ENCODE assay signal across 8 cellular contexts in the genomic region with DNA sequence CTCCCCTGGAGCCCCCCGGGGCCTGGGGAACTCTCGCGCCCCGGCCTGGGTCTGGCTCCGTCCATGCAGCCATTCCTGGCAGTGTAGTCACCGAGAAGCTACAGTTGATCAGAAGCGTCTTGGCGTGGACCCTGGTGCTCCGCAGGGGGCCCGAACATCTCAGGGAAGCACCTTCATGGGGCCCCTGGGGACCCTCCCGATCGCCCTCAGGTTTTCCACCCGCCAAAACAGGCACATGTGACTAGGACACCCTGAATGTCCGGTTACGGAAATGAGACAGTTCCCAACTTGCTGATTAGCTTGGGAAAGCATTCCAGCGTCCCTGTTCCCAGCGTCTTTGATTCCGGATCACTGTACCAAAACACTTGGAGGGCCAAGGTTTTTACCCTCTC. TPM values are rescaled to one million over a fixed set of nuclear protein-coding genes. Genes with fewer than 3 reads are reported as not detected.
A peak's percentile ranks its signal among the peaks of the same experiment; 100 is the strongest.
DNase-seq lines count a peak whose midpoint lies in the region; ATAC-seq, FAIRE-seq and TF ChIP-seq lines count a peak whose summit lies in the region.

No MANE protein-coding gene starts in this region.

- no peak overlapping the region for H4K5ac ChIP-seq in H1 (ENCODE audit: insufficient read length, low read depth, low read length)

- no peak overlapping the region for H2BK15ac ChIP-seq in H1 (ENCODE audit: low read length)

- H3K4me3 Mint-ChIP-seq in T-helper 17 cell = peak overlapping the region; percentile 94

- no peak for TF ChIP-seq EP300 in H1 (IDR thresholded peaks at IDR 0.05; ENCODE audit: borderline replicate concordance in 1 of 2, low read depth in 2 of 2, low read length in 2 of 2)
- TF ChIP-seq EP300 in suprapubic skin (IDR thresholded peaks at IDR 0.05) = no peak

- H3K4me1 ChIP-seq in H1 (replicated peaks in 1 of 4; ENCODE audit: control insufficient read depth in 3 of 4, insufficient read depth in 4 of 4, low read length in 3 of 4) (peaks cover 0 to 3% (median 0%) of the 10 kb centered on the region in 4 experiments; a peak in 2 of 7 replicates), suprapubic skin (peaks cover 12% of the 10 kb centered on the region)

- H3K18ac ChIP-seq in H1 (ENCODE audit: extremely low read depth, low read length) = no peak overlapping the region

- H3K4me3 ChIP-seq in H1 (ENCODE audit: extremely low read depth in 1 of 4, insufficient read depth in 2 of 4, low read depth in 3 of 4, low read length in 4 of 4) (peak overlapping the region; percentile 25 to 70 (median 68)), suprapubic skin (peak overlapping the region; percentile 85)

- no peak overlapping the region for H2BK120ac ChIP-seq in H1 (replicated peaks; ENCODE audit: low read depth, low read length)

- H3K36me3 Mint-ChIP-seq in T-helper 17 cell (ENCODE audit: low read depth) = peaks cover 2% of the 10 kb centered on the region

- H3K27ac ChIP-seq in C4-2B (peak overlapping the region; percentile 91), H1 (ENCODE audit: low read depth, low read length) (peak overlapping the region; percentile 21; the same call in 1 of the 2 replicates), suprapubic skin (peak overlapping the region; percentile 95)

- no peak for FAIRE-seq in H1 (lab: Jason Lieb, UNC)

- H3K79me1 ChIP-seq in H1 (ENCODE audit: low read depth, low read length) = no peaks in the 10 kb centered on the region

- no peaks in the 10 kb centered on the region for H3K27me3 ChIP-seq in H1 (replicated peaks in 1 of 4; ENCODE audit: control insufficient read depth in 3 of 4, extremely low read depth in 1 of 4, insufficient read depth in 3 of 4, low read length in 3 of 4)
- H3K27me3 ChIP-seq in suprapubic skin = no peaks in the 10 kb centered on the region

- POLR2A ChIA-PET in H1 (lab: Charles Lee; ENCODE audit: partially characterized antibody) = interaction anchor here (1.1 to 2.1 kb wide), 2 partner anchors 10 to 21 kb away, joined by 5 to 6 read pairs; a partner anchor contains a TSS

- peak overlapping the region; percentile 73 for H2AFZ ChIP-seq in H1 (ENCODE audit: low read length)

- no peak overlapping the region for H3K14ac ChIP-seq in H1 (ENCODE audit: insufficient read length)

- peak; percentile 11 for DNase-seq in GM19238 (ENCODE audit: insufficient read length, low spot score)
- peak in 1 of 3 donors; percentile 12 for DNase-seq in T-helper 17 cell
- peak in 1 of 2 experiments; percentile 47 for DNase-seq in H1 (ENCODE audit: low read depth in 1 of 2, low spot score in 2 of 2)
- DNase-seq in mesenteric fat pad (ENCODE audit: low spot score) = peak; percentile 90
- DNase-seq in suprapubic skin (ENCODE audit: low spot score in 2 of 2) = peak; percentile 73 to 80
- no peak for DNase-seq in KG1 (lab: John Stamatoyannopoulos, UW)

- H3K9ac ChIP-seq in H1 (replicated peaks in 1 of 4; ENCODE audit: extremely low read depth in 1 of 4, low read depth in 3 of 4, low read length in 3 of 4) = peak overlapping the region in 3 of 4 experiments; percentile 35 to 70 (median 63); a peak in 3 of 7 replicates

- H3K27ac Mint-ChIP-seq in T-helper 17 cell = peak overlapping the region; percentile 98

- H3K9me3 ChIP-seq in T-helper 17 cell (ENCODE audit: control insufficient read depth, low read length, poor library complexity, severe bottlenecking) (no peaks in the 10 kb centered on the region), H1 (ENCODE audit: insufficient read depth in 2 of 2, low read depth in 1 of 2, low read length in 1 of 2) (no peaks in the 10 kb centered on the region), suprapubic skin (no peaks in the 10 kb centered on the region)

- H2BK20ac ChIP-seq in H1 (ENCODE audit: low read length) = no peak overlapping the region

- peaks cover 17% of the 10 kb centered on the region for H3K4me1 Mint-ChIP-seq in T-helper 17 cell

- CTCF ChIA-PET in H1 (lab: Charles Lee; ENCODE audit: partially characterized antibody) = interaction anchor here (0.5 to 2.0 kb wide), 5 partner anchors 16 to 131 kb away, joined by 3 to 17 read pairs (median 4); no protein-coding TSS in a partner anchor

- no peak overlapping the region for H2BK12ac ChIP-seq in H1 (ENCODE audit: low read depth, low read length)

- TF ChIP-seq RAD21 in H1 (IDR thresholded peaks at IDR 0.05 in 1 of 2, conservative IDR thresholded peaks at IDR 0.05 in 1 of 2; ENCODE audit: low read depth in 2 of 2, low read length in 2 of 2) = no peak

- no peak overlapping the region for H3K56ac ChIP-seq in H1 (replicated peaks; ENCODE audit: insufficient read length, low read depth, low read length)

- H3K23ac ChIP-seq in H1 (ENCODE audit: insufficient read length) = no peak overlapping the region

- ATAC-seq in HG03521 (IDR thresholded peaks at IDR 0.05; ENCODE audit: unreplicated experiment) = peak; percentile 28
- no peak for ATAC-seq in T-helper 17 cell

- H4K20me1 ChIP-seq in H1 (replicated peaks in 1 of 2; ENCODE audit: control insufficient read depth in 1 of 2, insufficient read depth in 2 of 2, low read length in 2 of 2) = no peaks in the 10 kb centered on the region

- peak overlapping the region; percentile 95 for H4K8ac ChIP-seq in H1 (ENCODE audit: extremely low read depth, insufficient read depth, low read length)

- H3K4me2 ChIP-seq in H1 (ENCODE audit: insufficient read depth in 1 of 2, low read depth in 2 of 2, low read length in 2 of 2) = peak overlapping the region; percentile 42 to 79

- no peak overlapping the region for H4K91ac ChIP-seq in H1 (replicated peaks; ENCODE audit: insufficient read length, low read length)

- no peak overlapping the region for H2AK5ac ChIP-seq in H1 (ENCODE audit: low read depth, low read length)

- H3K27me3 Mint-ChIP-seq in T-helper 17 cell = no peaks in the 10 kb centered on the region

- peaks cover 3% of the 10 kb centered on the region; the same call in 1 of the 2 replicates for H3K23me2 ChIP-seq in H1 (ENCODE audit: low read depth, low read length)

- TF ChIP-seq POLR2A in H1 (IDR thresholded peaks at IDR 0.05; ENCODE audit: control extremely low read depth in 1 of 2, low read depth in 2 of 2, low read length in 2 of 2) (no peak; a peak in 1 of 3 replicates), suprapubic skin (IDR thresholded peaks at IDR 0.05) (no peak)

- H3K4ac ChIP-seq in H1 (replicated peaks; ENCODE audit: insufficient read length, low read depth, low read length) = no peak overlapping the region

- H3K36me3 ChIP-seq in H1 (ENCODE audit: control insufficient read depth in 2 of 4, insufficient read depth in 4 of 4, low read length in 3 of 4) = peaks cover 0 to 3% (median 0%) of the 10 kb centered on the region in 4 experiments; a peak in 1 of 8 replicates
- peaks cover 3% of the 10 kb centered on the region for H3K36me3 ChIP-seq in suprapubic skin

- TF ChIP-seq CTCF in C4-2B (conservative IDR thresholded peaks at IDR 0.05) (no peak), H1 (IDR thresholded peaks at IDR 0.05; ENCODE audit: control extremely low read depth in 1 of 3, insufficient read depth in 1 of 3, low read depth in 1 of 3, low read length in 3 of 3) (no peak), suprapubic skin (IDR thresholded peaks at IDR 0.05) (no peak)

- H3K79me2 ChIP-seq in H1 (ENCODE audit: control insufficient read depth in 1 of 2, insufficient read depth in 2 of 2, low read length in 2 of 2) = no peaks in the 10 kb centered on the region

- WGBS in H1 (ENCODE audit: extremely low coverage in 1 of 2, insufficient coverage in 1 of 2, insufficient read length in 1 of 2, insufficient replicate concordance in 2 of 2, low coverage in 1 of 2, low lambda C conversion rate in 2 of 2, missing lambda C conversion rate in 1 of 2), 2 experiments = 57% methylated on average over 18 of the region's 18 CpGs; no CpG with 5 or more reads in 1 of the 2 experiments
- WGBS in suprapubic skin = 0% methylated on average over 5 of the region's 18 CpGs

- no peak overlapping the region for H2BK5ac ChIP-seq in H1 (ENCODE audit: low read depth, low read length)

TF ChIP-seq in H1, 55 proteins besides CTCF, POLR2A, EP300 and RAD21 (continues in another document):
- no peak for TF ChIP-seq ZNF274 (IDR thresholded peaks at IDR 0.05; ENCODE audit: borderline replicate concordance, extremely low read depth, low read length)

RNA-seq across cellular contexts. Expression of a gene that starts 0.5 kb away (rescaled TPM):
- 10 to 100 TPM; 10.5 to 10.8 TPM for total RNA-seq in T-helper 17 cell
- 0.57 and 0.88 TPM in 2 replicates for total RNA-seq in H1 (2021; fragmentation: NEBNext Ultra II Directional; extraction: Animal tissue kit (Norgen Biotek cat#: 25700))
- polyA plus RNA-seq in H1 (2011; rRNA removed) = 0.44 and 0.60 TPM in 2 replicates
- polyA plus RNA-seq in H1 (2011; cell fraction: cytosol; rRNA removed) = 0.59 TPM
- 0.29 TPM for polyA plus RNA-seq in H1 (2011; cell fraction: nucleus; rRNA removed)
- polyA plus RNA-seq in H1 (2012, experiment 1 of 2) = 0.46 to 1.2 TPM (median 0.51 TPM) in 4 replicates
- 0.31 TPM for polyA plus RNA-seq in H1 (2012, experiment 2 of 2)
- 0.77 TPM for polyA plus RNA-seq in H1 (2013, experiment 1 of 2)
- 1.0 TPM for polyA plus RNA-seq in H1 (2013, experiment 2 of 2)
- polyA minus RNA-seq in H1 (2011; rRNA and poly(A)+ RNA removed) = 0.19 and 0.27 TPM in 2 replicates
- not detected for polyA minus RNA-seq in H1 (2011; cell fraction: cytosol; rRNA and poly(A)+ RNA removed)
- polyA minus RNA-seq in H1 (2011; cell fraction: nucleus; rRNA and poly(A)+ RNA removed) = 1.2 TPM
- total RNA-seq in mesenteric fat pad = 11.2 TPM
- 10 to 100 TPM in 1 of 4 donors, 1 to 10 TPM in 3; 8.7 to 16.4 (median 9.9) TPM for total RNA-seq in suprapubic skin

RNA-seq across cellular contexts. Expression of a gene that starts 21.4 kb away (rescaled TPM):
- total RNA-seq in T-helper 17 cell (10 to 100 TPM; 13.5 to 13.8 TPM), mesenteric fat pad (30.6 TPM), suprapubic skin (10 to 100 TPM; 10.6 to 20.9 (median 16.9) TPM)
- total RNA-seq in H1 (2021; fragmentation: NEBNext Ultra II Directional; extraction: Animal tissue kit (Norgen Biotek cat#: 25700)) = 33.4 and 35.1 TPM in 2 replicates
- 12.6 and 20.6 TPM in 2 replicates for polyA plus RNA-seq in H1 (2011; rRNA removed)
- 18.9 TPM for polyA plus RNA-seq in H1 (2011; cell fraction: cytosol; rRNA removed)
- 4.5 TPM for polyA plus RNA-seq in H1 (2011; cell fraction: nucleus; rRNA removed)
- polyA plus RNA-seq in H1 (2012, experiment 1 of 2) = 6.4 to 18.1 TPM (median 9.1 TPM) in 4 replicates
- polyA plus RNA-seq in H1 (2012, experiment 2 of 2) = 2.6 TPM
- polyA plus RNA-seq in H1 (2013, experiment 1 of 2) = 16.3 TPM
- polyA plus RNA-seq in H1 (2013, experiment 2 of 2) = 16.8 TPM
- polyA minus RNA-seq in H1 (2011; rRNA and poly(A)+ RNA removed) = 25.4 and 25.5 TPM in 2 replicates
- polyA minus RNA-seq in H1 (2011; cell fraction: cytosol; rRNA and poly(A)+ RNA removed) = 10.9 TPM
- polyA minus RNA-seq in H1 (2011; cell fraction: nucleus; rRNA and poly(A)+ RNA removed) = 13.1 TPM

RNA-seq across cellular contexts. Expression of a gene that starts 55.3 kb away (rescaled TPM):
- 10 to 100 TPM; 24.4 to 26.5 TPM for total RNA-seq in T-helper 17 cell
- total RNA-seq in H1 (2021; fragmentation: NEBNext Ultra II Directional; extraction: Animal tissue kit (Norgen Biotek cat#: 25700)) = 25.8 and 28.2 TPM in 2 replicates
- polyA plus RNA-seq in H1 (2011; rRNA removed) = 5.2 and 10.1 TPM in 2 replicates
- polyA plus RNA-seq in H1 (2011; cell fraction: cytosol; rRNA removed) = 11.8 TPM
- 8.4 TPM for polyA plus RNA-seq in H1 (2011; cell fraction: nucleus; rRNA removed)
- polyA plus RNA-seq in H1 (2012, experiment 1 of 2) = 24.7 to 39.8 TPM (median 25.8 TPM) in 4 replicates
- polyA plus RNA-seq in H1 (2012, experiment 2 of 2) = 2.2 TPM
- polyA plus RNA-seq in H1 (2013, experiment 1 of 2) = 13.5 TPM
- 13.7 TPM for polyA plus RNA-seq in H1 (2013, experiment 2 of 2)
- polyA minus RNA-seq in H1 (2011; rRNA and poly(A)+ RNA removed) = 13.0 and 20.7 TPM in 2 replicates
- 13.1 TPM for polyA minus RNA-seq in H1 (2011; cell fraction: cytosol; rRNA and poly(A)+ RNA removed)
- polyA minus RNA-seq in H1 (2011; cell fraction: nucleus; rRNA and poly(A)+ RNA removed) = 19.8 TPM
- total RNA-seq in mesenteric fat pad = 46.7 TPM
- total RNA-seq in suprapubic skin = 10 to 100 TPM; 17.4 to 71.9 (median 24.7) TPM

Comparison
In these comparisons a context has a peak if more than half of its experiments do, and no peak if none do; other contexts are left out.
1. H3K27ac ChIP-seq: peak in every context shown above with its lines; median percentile 95 in suprapubic skin; 91 in C4-2B; 21 in H1.